Comparison of ENCODE assay signal across 20 cellular contexts in genomic region chr12:122858171-122858570, GRCh38.
"Had no signal": no experiment of that assay in that cellular context is flagged by ENCODE, and none has a peak within 500 bp of the region (broad histone marks: within the 10 kb centered on the region; RNA-seq: fewer than 3 reads in every experiment).

No MANE protein-coding gene starts in this region.

- H3K27ac ChIP-seq: adrenal gland, breast epithelium, coronary artery, heart right ventricle, sigmoid colon, tibial artery had no signal

- H3K27me3 ChIP-seq: adrenal gland, breast epithelium, heart right ventricle, sigmoid colon, tibial artery had no signal

- H3K9me3 ChIP-seq: adrenal gland, breast epithelium, heart right ventricle, sigmoid colon, tibial artery had no signal

- H3K36me3 ChIP-seq: breast epithelium, sigmoid colon had no signal

- ATAC-seq: heart right ventricle, left ventricle myocardium superior, WTC11 had no signal

- DNase-seq: activated CD4-positive, alpha-beta T cell treated with anti-CD3 and anti-CD28 coated beads, Interleukin-2, amount 50 U/mL, for 4 hours; activated CD8-positive, alpha-beta memory T cell treated with anti-CD3 and anti-CD28 coated beads for 24 hours; activated CD8-positive, alpha-beta memory T cell treated with anti-CD3 and anti-CD28 coated beads, Interleukin-2, amount 50 U/mL, for 4 hours; activated naive CD4-positive, alpha-beta T cell; activated T-cell treated with anti-CD3 and anti-CD28 coated beads, Interleukin-2, amount 50 U/mL, for 24 hours; adrenal gland; effector CD4-positive, alpha-beta T cell; erythroblast; foreskin fibroblast; heart right ventricle; occipital lobe; sigmoid colon; stimulated activated CD4-positive, alpha-beta T cell treated with anti-CD3 and anti-CD28 coated beads, Interleukin-4, amount 100 ng/mL, for 24 hours; stimulated activated naive CD4-positive, alpha-beta T cell treated with Interleukin-2 at 50 U/mL for 16 hours; T1000; tibial artery had no signal

- H3K4me3 ChIP-seq: adrenal gland, breast epithelium, coronary artery, heart right ventricle, sigmoid colon, tibial artery had no signal
